ENCODE assay signal across 1 cellular context in the genomic region with DNA sequence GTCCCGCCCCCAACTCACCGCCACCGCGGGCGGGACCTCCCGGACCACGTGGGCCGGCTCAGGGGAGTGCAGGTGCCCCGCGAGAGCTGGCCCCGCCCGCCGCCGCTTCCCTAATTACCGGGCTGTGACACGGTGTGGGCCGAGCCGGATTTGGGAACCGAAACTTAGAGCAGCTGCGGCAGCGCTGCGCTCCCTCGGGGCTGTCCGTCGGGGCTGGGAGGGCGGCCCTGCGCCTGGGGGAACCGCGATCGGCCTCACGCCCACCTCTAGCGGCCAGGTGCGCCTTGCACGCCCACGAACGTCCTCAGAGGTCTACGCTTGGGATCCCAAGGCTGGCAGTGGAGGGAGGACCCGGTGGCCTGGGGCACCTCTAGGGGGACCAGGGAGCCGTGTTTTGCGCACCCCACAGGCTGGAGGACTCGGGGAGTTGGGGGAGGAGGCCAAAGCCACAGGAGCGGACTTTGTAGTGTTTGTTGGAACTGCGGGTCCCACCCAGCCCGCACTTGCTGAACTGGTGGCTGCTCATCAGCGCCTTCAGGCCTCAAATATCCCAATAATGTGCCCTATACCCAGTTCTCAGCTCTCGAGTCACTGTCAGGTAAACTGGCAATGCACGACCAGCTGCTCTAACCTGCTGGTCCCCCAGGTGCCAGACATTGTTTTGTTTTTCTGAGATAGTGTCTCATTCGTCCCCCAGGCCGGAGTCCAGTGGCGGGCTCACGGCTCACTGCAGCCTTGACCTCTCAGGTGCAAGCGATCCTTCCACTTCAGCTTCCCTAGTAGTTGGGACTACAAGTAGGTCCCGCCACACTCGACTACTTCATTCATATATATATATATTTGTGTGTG.
TF ChIP-seq lines count a peak whose summit lies in the region.

No MANE protein-coding gene starts in this region.

TF ChIP-seq in WTC11, 78 proteins besides CTCF, POLR2A, EP300 and RAD21 (continued from another document and continues in another):
- TF ChIP-seq, protein P1, sequence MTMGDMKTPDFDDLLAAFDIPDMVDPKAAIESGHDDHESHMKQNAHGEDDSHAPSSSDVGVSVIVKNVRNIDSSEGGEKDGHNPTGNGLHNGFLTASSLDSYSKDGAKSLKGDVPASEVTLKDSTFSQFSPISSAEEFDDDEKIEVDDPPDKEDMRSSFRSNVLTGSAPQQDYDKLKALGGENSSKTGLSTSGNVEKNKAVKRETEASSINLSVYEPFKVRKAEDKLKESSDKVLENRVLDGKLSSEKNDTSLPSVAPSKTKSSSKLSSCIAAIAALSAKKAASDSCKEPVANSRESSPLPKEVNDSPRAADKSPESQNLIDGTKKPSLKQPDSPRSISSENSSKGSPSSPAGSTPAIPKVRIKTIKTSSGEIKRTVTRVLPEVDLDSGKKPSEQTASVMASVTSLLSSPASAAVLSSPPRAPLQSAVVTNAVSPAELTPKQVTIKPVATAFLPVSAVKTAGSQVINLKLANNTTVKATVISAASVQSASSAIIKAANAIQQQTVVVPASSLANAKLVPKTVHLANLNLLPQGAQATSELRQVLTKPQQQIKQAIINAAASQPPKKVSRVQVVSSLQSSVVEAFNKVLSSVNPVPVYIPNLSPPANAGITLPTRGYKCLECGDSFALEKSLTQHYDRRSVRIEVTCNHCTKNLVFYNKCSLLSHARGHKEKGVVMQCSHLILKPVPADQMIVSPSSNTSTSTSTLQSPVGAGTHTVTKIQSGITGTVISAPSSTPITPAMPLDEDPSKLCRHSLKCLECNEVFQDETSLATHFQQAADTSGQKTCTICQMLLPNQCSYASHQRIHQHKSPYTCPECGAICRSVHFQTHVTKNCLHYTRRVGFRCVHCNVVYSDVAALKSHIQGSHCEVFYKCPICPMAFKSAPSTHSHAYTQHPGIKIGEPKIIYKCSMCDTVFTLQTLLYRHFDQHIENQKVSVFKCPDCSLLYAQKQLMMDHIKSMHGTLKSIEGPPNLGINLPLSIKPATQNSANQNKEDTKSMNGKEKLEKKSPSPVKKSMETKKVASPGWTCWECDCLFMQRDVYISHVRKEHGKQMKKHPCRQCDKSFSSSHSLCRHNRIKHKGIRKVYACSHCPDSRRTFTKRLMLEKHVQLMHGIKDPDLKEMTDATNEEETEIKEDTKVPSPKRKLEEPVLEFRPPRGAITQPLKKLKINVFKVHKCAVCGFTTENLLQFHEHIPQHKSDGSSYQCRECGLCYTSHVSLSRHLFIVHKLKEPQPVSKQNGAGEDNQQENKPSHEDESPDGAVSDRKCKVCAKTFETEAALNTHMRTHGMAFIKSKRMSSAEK (CRISPR knock-in tag; IDR thresholded peaks at IDR 0.05; ENCODE audit: borderline replicate concordance) = no peak
- TF ChIP-seq MYBL2 (CRISPR knock-in tag; IDR thresholded peaks at IDR 0.05) (0 out of 2 replicates have a peak, but pooled peaks have one; percentile 49), ETV6 (CRISPR knock-in tag; IDR thresholded peaks at IDR 0.05) (no peak; the same call in 1 of the 2 replicates), GRHL2 (CRISPR knock-in tag; IDR thresholded peaks at IDR 0.05; ENCODE audit: insufficient replicate concordance, severe bottlenecking) (no peak), ESRRA (CRISPR knock-in tag; IDR thresholded peaks at IDR 0.05; ENCODE audit: borderline replicate concordance) (0 out of 2 replicates have a peak, but pooled peaks have one; percentile 8), IRF2 (CRISPR knock-in tag; IDR thresholded peaks at IDR 0.05; ENCODE audit: borderline replicate concordance, low read depth) (no peak), EMX1 (CRISPR knock-in tag; IDR thresholded peaks at IDR 0.05) (peak; percentile 33; the same call in 1 of the 2 replicates), NFYB (CRISPR knock-in tag; conservative IDR thresholded peaks at IDR 0.05; ENCODE audit: low read depth) (0 out of 2 replicates have a peak, but pooled peaks have one; percentile 7), FOXJ3 (CRISPR knock-in tag; IDR thresholded peaks at IDR 0.05; ENCODE audit: borderline replicate concordance) (no peak), JUN (CRISPR knock-in tag; IDR thresholded peaks at IDR 0.05) (peak; percentile 65; the same call in 1 of the 2 replicates), ATF1 (CRISPR knock-in tag; IDR thresholded peaks at IDR 0.05) (no peak; the same call in 1 of the 2 replicates), TP53 (CRISPR knock-in tag; IDR thresholded peaks at IDR 0.05) (no peak)
- TF ChIP-seq, protein P2, sequence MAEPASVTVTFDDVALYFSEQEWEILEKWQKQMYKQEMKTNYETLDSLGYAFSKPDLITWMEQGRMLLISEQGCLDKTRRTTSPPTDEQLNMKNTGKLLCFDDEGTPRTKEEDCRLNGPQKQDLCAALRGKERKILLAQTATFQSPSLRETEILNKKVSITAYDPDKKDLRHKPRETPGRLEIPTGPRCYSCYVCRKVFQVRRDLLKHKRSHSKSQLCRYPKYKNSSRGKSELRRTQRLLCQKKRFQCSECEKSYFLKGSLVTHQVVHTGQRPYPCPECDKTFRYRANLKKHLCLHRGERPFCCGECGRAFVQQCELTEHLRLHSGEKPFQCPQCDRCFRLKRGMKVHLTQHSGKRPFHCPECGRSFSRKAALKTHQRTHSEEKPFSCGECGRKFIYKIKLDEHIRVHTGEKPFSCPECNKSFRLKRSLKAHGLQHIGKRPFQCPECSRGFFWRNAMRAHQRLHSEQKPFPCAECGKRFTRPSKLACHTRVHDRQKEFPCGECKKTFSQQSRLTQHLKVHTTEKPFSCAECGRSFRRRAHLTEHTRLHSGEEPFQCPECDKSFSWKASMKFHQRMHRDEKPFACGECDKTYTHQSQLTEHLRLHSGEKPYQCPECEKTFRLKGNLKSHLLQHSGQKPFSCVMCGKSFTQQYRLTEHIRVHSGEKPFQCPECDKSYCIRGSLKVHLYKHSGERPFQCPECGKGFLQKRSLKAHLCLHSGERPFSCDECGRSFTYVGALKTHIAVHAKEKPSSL (CRISPR knock-in tag; conservative IDR thresholded peaks at IDR 0.05) = no peak
- TF ChIP-seq, protein P3, sequence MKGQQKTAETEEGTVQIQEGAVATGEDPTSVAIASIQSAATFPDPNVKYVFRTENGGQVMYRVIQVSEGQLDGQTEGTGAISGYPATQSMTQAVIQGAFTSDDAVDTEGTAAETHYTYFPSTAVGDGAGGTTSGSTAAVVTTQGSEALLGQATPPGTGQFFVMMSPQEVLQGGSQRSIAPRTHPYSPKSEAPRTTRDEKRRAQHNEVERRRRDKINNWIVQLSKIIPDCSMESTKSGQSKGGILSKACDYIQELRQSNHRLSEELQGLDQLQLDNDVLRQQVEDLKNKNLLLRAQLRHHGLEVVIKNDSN (CRISPR knock-in tag; IDR thresholded peaks at IDR 0.05) = peak; percentile 93
- TF ChIP-seq, protein P4, sequence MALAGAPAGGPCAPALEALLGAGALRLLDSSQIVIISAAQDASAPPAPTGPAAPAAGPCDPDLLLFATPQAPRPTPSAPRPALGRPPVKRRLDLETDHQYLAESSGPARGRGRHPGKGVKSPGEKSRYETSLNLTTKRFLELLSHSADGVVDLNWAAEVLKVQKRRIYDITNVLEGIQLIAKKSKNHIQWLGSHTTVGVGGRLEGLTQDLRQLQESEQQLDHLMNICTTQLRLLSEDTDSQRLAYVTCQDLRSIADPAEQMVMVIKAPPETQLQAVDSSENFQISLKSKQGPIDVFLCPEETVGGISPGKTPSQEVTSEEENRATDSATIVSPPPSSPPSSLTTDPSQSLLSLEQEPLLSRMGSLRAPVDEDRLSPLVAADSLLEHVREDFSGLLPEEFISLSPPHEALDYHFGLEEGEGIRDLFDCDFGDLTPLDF (CRISPR knock-in tag; IDR thresholded peaks at IDR 0.05) = peak; percentile 36; the same call in 1 of the 2 replicates
- TF ChIP-seq, protein P5, sequence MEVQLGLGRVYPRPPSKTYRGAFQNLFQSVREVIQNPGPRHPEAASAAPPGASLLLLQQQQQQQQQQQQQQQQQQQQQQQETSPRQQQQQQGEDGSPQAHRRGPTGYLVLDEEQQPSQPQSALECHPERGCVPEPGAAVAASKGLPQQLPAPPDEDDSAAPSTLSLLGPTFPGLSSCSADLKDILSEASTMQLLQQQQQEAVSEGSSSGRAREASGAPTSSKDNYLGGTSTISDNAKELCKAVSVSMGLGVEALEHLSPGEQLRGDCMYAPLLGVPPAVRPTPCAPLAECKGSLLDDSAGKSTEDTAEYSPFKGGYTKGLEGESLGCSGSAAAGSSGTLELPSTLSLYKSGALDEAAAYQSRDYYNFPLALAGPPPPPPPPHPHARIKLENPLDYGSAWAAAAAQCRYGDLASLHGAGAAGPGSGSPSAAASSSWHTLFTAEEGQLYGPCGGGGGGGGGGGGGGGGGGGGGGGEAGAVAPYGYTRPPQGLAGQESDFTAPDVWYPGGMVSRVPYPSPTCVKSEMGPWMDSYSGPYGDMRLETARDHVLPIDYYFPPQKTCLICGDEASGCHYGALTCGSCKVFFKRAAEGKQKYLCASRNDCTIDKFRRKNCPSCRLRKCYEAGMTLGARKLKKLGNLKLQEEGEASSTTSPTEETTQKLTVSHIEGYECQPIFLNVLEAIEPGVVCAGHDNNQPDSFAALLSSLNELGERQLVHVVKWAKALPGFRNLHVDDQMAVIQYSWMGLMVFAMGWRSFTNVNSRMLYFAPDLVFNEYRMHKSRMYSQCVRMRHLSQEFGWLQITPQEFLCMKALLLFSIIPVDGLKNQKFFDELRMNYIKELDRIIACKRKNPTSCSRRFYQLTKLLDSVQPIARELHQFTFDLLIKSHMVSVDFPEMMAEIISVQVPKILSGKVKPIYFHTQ (CRISPR knock-in tag; IDR thresholded peaks at IDR 0.05) = 0 out of 2 replicates have a peak, but pooled peaks have one; percentile 62
- TF ChIP-seq, protein P6, sequence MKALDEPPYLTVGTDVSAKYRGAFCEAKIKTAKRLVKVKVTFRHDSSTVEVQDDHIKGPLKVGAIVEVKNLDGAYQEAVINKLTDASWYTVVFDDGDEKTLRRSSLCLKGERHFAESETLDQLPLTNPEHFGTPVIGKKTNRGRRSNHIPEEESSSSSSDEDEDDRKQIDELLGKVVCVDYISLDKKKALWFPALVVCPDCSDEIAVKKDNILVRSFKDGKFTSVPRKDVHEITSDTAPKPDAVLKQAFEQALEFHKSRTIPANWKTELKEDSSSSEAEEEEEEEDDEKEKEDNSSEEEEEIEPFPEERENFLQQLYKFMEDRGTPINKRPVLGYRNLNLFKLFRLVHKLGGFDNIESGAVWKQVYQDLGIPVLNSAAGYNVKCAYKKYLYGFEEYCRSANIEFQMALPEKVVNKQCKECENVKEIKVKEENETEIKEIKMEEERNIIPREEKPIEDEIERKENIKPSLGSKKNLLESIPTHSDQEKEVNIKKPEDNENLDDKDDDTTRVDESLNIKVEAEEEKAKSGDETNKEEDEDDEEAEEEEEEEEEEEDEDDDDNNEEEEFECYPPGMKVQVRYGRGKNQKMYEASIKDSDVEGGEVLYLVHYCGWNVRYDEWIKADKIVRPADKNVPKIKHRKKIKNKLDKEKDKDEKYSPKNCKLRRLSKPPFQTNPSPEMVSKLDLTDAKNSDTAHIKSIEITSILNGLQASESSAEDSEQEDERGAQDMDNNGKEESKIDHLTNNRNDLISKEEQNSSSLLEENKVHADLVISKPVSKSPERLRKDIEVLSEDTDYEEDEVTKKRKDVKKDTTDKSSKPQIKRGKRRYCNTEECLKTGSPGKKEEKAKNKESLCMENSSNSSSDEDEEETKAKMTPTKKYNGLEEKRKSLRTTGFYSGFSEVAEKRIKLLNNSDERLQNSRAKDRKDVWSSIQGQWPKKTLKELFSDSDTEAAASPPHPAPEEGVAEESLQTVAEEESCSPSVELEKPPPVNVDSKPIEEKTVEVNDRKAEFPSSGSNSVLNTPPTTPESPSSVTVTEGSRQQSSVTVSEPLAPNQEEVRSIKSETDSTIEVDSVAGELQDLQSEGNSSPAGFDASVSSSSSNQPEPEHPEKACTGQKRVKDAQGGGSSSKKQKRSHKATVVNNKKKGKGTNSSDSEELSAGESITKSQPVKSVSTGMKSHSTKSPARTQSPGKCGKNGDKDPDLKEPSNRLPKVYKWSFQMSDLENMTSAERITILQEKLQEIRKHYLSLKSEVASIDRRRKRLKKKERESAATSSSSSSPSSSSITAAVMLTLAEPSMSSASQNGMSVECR (CRISPR knock-in tag; IDR thresholded peaks at IDR 0.05; ENCODE audit: borderline replicate concordance) = peak; percentile 92
- TF ChIP-seq, protein P7, sequence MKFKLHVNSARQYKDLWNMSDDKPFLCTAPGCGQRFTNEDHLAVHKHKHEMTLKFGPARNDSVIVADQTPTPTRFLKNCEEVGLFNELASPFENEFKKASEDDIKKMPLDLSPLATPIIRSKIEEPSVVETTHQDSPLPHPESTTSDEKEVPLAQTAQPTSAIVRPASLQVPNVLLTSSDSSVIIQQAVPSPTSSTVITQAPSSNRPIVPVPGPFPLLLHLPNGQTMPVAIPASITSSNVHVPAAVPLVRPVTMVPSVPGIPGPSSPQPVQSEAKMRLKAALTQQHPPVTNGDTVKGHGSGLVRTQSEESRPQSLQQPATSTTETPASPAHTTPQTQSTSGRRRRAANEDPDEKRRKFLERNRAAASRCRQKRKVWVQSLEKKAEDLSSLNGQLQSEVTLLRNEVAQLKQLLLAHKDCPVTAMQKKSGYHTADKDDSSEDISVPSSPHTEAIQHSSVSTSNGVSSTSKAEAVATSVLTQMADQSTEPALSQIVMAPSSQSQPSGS (CRISPR knock-in tag; IDR thresholded peaks at IDR 0.05; ENCODE audit: borderline replicate concordance, low read depth) = no peak
- TF ChIP-seq, protein P8, sequence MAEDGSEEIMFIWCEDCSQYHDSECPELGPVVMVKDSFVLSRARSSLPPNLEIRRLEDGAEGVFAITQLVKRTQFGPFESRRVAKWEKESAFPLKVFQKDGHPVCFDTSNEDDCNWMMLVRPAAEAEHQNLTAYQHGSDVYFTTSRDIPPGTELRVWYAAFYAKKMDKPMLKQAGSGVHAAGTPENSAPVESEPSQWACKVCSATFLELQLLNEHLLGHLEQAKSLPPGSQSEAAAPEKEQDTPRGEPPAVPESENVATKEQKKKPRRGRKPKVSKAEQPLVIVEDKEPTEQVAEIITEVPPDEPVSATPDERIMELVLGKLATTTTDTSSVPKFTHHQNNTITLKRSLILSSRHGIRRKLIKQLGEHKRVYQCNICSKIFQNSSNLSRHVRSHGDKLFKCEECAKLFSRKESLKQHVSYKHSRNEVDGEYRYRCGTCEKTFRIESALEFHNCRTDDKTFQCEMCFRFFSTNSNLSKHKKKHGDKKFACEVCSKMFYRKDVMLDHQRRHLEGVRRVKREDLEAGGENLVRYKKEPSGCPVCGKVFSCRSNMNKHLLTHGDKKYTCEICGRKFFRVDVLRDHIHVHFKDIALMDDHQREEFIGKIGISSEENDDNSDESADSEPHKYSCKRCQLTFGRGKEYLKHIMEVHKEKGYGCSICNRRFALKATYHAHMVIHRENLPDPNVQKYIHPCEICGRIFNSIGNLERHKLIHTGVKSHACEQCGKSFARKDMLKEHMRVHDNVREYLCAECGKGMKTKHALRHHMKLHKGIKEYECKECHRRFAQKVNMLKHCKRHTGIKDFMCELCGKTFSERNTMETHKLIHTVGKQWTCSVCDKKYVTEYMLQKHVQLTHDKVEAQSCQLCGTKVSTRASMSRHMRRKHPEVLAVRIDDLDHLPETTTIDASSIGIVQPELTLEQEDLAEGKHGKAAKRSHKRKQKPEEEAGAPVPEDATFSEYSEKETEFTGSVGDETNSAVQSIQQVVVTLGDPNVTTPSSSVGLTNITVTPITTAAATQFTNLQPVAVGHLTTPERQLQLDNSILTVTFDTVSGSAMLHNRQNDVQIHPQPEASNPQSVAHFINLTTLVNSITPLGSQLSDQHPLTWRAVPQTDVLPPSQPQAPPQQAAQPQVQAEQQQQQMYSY (CRISPR knock-in tag; IDR thresholded peaks at IDR 0.05) = no peak
- TF ChIP-seq, protein P9, sequence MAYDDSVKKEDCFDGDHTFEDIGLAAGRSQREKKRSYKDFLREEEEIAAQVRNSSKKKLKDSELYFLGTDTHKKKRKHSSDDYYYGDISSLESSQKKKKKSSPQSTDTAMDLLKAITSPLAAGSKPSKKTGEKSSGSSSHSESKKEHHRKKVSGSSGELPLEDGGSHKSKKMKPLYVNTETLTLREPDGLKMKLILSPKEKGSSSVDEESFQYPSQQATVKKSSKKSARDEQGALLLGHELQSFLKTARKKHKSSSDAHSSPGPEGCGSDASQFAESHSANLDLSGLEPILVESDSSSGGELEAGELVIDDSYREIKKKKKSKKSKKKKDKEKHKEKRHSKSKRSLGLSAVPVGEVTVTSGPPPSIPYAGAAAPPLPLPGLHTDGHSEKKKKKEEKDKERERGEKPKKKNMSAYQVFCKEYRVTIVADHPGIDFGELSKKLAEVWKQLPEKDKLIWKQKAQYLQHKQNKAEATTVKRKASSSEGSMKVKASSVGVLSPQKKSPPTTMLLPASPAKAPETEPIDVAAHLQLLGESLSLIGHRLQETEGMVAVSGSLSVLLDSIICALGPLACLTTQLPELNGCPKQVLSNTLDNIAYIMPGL (CRISPR knock-in tag; IDR thresholded peaks at IDR 0.05) = peak; percentile 87; the same call in 1 of the 2 replicates
